29 cellular contexts compared by ENCODE assay signal in the genomic region with DNA sequence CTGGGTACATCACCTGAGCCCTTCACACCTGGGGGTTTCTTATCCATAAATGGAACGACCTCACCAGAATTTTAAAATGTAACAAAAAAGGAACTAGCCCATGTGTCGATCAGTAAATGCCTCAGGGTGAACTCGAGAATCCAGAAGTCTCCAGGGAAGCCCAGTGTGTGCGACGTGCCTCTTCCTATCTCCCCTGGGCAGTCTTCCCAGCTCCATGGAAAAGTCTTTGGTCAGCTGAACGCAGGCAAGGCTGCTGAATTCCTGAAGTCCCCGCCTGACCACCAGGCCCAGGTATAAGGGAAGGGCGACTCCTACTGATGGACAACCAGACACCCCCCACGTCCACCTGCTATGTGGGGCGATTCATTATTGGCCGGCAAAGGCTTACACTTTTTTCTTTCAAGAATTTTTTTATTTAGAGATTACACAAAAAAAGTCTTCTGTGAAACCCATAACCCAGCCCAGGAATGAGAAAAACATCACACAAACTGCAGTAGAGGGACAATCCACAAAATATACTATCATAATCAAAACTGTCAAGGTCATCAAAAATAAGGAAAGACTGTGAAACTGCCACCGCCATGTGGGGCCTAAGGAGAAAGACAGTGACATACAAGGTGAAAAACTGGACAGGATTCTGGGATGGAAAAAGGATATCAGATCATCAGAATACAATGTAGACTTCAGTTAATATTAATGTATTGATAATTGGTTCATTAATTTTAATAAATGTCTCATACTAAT.
DNase-seq lines count a peak whose midpoint lies in the region; ATAC-seq, FAIRE-seq and TF ChIP-seq lines count a peak whose summit lies in the region.
"Had no signal": no experiment of that assay in that cellular context is flagged by ENCODE, and none has a peak within 500 bp of the region (broad histone marks: within the 10 kb centered on the region; RNA-seq: fewer than 3 reads in every experiment).

No MANE protein-coding gene starts in this region.

- H3K4me1 ChIP-seq in K562 (replicated peaks in 1 of 2; ENCODE audit: control insufficient read depth in 2 of 2, insufficient read depth in 2 of 2, low read length in 2 of 2): no peaks in the 10 kb centered on the region; a peak in 1 of 5 replicates
- H3K4me1 ChIP-seq in neural progenitor cell: no peaks in the 10 kb centered on the region
- H3K4me1 ChIP-seq: BE2C had no signal

- no peaks in the 10 kb centered on the region for H3K9me3 Mint-ChIP-seq in neural progenitor cell
- H3K9me3 Mint-ChIP-seq: activated T-helper 2 cell treated with anti-CD3 and anti-CD28 coated beads, Interferon-gamma antibody, Interleukin-2, Interleukin-4, amounts not matched to agents 10 μg/mL and 5 μg/mL and 100 μg/mL, durations not matched to agents 14 hours and 24 hours and 36 hours; central memory CD8-positive, alpha-beta T cell had no signal

- TF ChIP-seq POLR2A in K562 (conservative IDR thresholded peaks at IDR 0.05): no peak

- WGBS in K562 (ENCODE audit: insufficient coverage, low coverage, missing lambda C conversion rate): 83% methylated on average over 11 of the region's 12 CpGs

- FAIRE-seq in K562 (lab: Jason Lieb, UNC): no peak
- FAIRE-seq: A204.1, H1 had no signal

- H3K36me3 Mint-ChIP-seq in neural progenitor cell: peaks cover 13% of the 10 kb centered on the region
- H3K36me3 Mint-ChIP-seq: activated naive CD8-positive, alpha-beta T cell had no signal

- no peaks in the 10 kb centered on the region for H3K9me1 ChIP-seq in K562 (ENCODE audit: control insufficient read depth, insufficient read depth, low read length)

- no peaks in the 10 kb centered on the region for H3K27me3 ChIP-seq in K562 (ENCODE audit: control insufficient read depth in 2 of 2, insufficient read depth in 2 of 2, low read length in 2 of 2)
- H3K27me3 ChIP-seq in neural progenitor cell: no peaks in the 10 kb centered on the region
- H3K27me3 ChIP-seq: BE2C, transverse colon had no signal

- H2AFZ ChIP-seq in K562 (ENCODE audit: low read depth, low read length) (no peak overlapping the region), neural progenitor cell (replicated peaks) (no peak overlapping the region)

- H3K27ac Mint-ChIP-seq in neural progenitor cell: peak overlapping the region; percentile 17
- H3K27ac Mint-ChIP-seq: activated naive CD8-positive, alpha-beta T cell; activated T-helper 2 cell treated with anti-CD3 and anti-CD28 coated beads, Interferon-gamma antibody, Interleukin-2, Interleukin-4, amounts not matched to agents 10 μg/mL and 5 μg/mL and 100 μg/mL, durations not matched to agents 14 hours and 24 hours and 36 hours had no signal

- no peak overlapping the region for H3K4me2 ChIP-seq in K562 (ENCODE audit: insufficient read depth, low read length)
- H3K4me2 ChIP-seq in neural progenitor cell: no peak overlapping the region

- H4K20me1 ChIP-seq in K562 (replicated peaks; ENCODE audit: control insufficient read depth, insufficient read depth, low read length) (peaks cover 17% of the 10 kb centered on the region), neural progenitor cell (ENCODE audit: low read depth) (peaks cover 96% of the 10 kb centered on the region)

- H3K27ac ChIP-seq in K562 (ENCODE audit: extremely low read depth, low read depth, low read length) (no peak overlapping the region), neural progenitor cell (no peak overlapping the region)

- H3K4me3 ChIP-seq in K562: no peak overlapping the region
- no peak overlapping the region for H3K4me3 ChIP-seq in neural progenitor cell
- H3K4me3 ChIP-seq: GM12878, transverse colon had no signal

- BruUV-seq in K562 (replicated peaks; lab: Mats Ljungman, UMichigan): no TSS peak

- TF ChIP-seq CTCF in K562 (IDR thresholded peaks at IDR 0.05 in 2 of 3, conservative IDR thresholded peaks at IDR 0.05 in 1 of 3; ENCODE audit: insufficient read depth in 2 of 3, low read depth in 1 of 3, low read length in 3 of 3) (no peak), neural progenitor cell (IDR thresholded peaks at IDR 0.05) (no peak)

- TF ChIP-seq EP300 in K562 (IDR thresholded peaks at IDR 0.05; ENCODE audit: low read length): no peak

- peaks cover 15% of the 10 kb centered on the region; the same call in 1 of the 3 replicates for H3K36me3 ChIP-seq in K562 (ENCODE audit: control insufficient read depth, insufficient read depth, low read length)
- H3K36me3 ChIP-seq in neural progenitor cell: no peaks in the 10 kb centered on the region
- H3K36me3 ChIP-seq: BE2C, transverse colon had no signal

- H3K79me2 ChIP-seq in K562 (ENCODE audit: control insufficient read depth, insufficient read depth, low read length): peaks cover 50% of the 10 kb centered on the region
- peaks cover 100% of the 10 kb centered on the region for H3K79me2 ChIP-seq in neural progenitor cell (ENCODE audit: low read depth)

- no peaks in the 10 kb centered on the region for H3F3A ChIP-seq in neural progenitor cell (ENCODE audit: low read depth)

- no peak overlapping the region for H3K4me3 Mint-ChIP-seq in neural progenitor cell
- H3K4me3 Mint-ChIP-seq: activated naive CD8-positive, alpha-beta T cell; central memory CD8-positive, alpha-beta T cell had no signal

- H3K27me3 Mint-ChIP-seq in neural progenitor cell (ENCODE audit: insufficient read depth, low read depth): no peaks in the 10 kb centered on the region
- H3K27me3 Mint-ChIP-seq: central memory CD8-positive, alpha-beta T cell had no signal

- H3K9me3 ChIP-seq in K562 (replicated peaks; ENCODE audit: control insufficient read depth, insufficient read depth, low read depth, low read length) (no peaks in the 10 kb centered on the region), neural progenitor cell (ENCODE audit: low read depth) (no peaks in the 10 kb centered on the region)
- H3K9me3 ChIP-seq: BE2C, transverse colon had no signal

- in situ Hi-C loops in K562 (cut with MboI): no loop called here

- POLR2A ChIA-PET in K562 (lab: Yijun Ruan, JAX): interaction anchor here (0.6 kb wide), 1 partner anchor 12 kb away, joined by 3 read pairs; no protein-coding TSS in a partner anchor

- no peak for ATAC-seq in left cardiac atrium
- ATAC-seq in K562: no peak
- no peak for ATAC-seq in HG03095 (IDR thresholded peaks at IDR 0.05; ENCODE audit: unreplicated experiment)
- no peak for ATAC-seq in HG03342 (IDR thresholded peaks at IDR 0.05; ENCODE audit: unreplicated experiment)
- ATAC-seq: GM12878 had no signal

- TF ChIP-seq RAD21 in K562 (CRISPR knock-in tag; conservative IDR thresholded peaks at IDR 0.05 in 1 of 2, IDR thresholded peaks at IDR 0.05 in 1 of 2): no peak

- CTCF ChIA-PET in K562 (lab: Yijun Ruan, JAX; ENCODE audit: low intra/inter-chr PET ratio): no interaction called here

- DNase-seq in left cardiac atrium (peak; percentile 16), cardiac septum (ENCODE audit: low spot score) (no peak), K562 (ENCODE audit: extremely low read depth in 1 of 4, low spot score in 3 of 4) (no peak), neural progenitor cell (ENCODE audit: low spot score) (no peak), hepatic stellate cell (ENCODE audit: low spot score) (no peak), NCI-H128 (lab: John Stamatoyannopoulos, UW; ENCODE audit: unreplicated experiment) (no peak)
- DNase-seq: activated CD4-positive, alpha-beta T cell treated with anti-CD3 and anti-CD28 coated beads, Interleukin-2, amount 50 U/mL, for 48 hours; activated CD8-positive, alpha-beta memory T cell treated with anti-CD3 and anti-CD28 coated beads, Interleukin-2, amount 50 U/mL, for 48 hours; BE2C; COR-L47; DMS79; glutamatergic neuron; Kasumi-1; mesendoderm; NCI-H187 treated with DMSO at 0.1 percent for 48 hours; NCI-H2227 treated with DMSO at 0.1 percent for 48 hours; NCI-H774; posterior cingulate gyrus; SHP77 treated with DMSO at 0.1 percent for 48 hours; T1000; transverse colon had no signal

- H3K4me1 Mint-ChIP-seq in neural progenitor cell: peaks cover 20% of the 10 kb centered on the region

- H3K9ac ChIP-seq in K562 (ENCODE audit: insufficient read depth in 1 of 2, low read depth in 2 of 2, low read length in 2 of 2): no peak overlapping the region
- H3K9ac ChIP-seq in neural progenitor cell: no peak overlapping the region

- intact Hi-C loops in left cardiac atrium (cut with DNase I): no loop called here
- intact Hi-C loops in cardiac septum (cut with DNase I): no loop called here
- intact Hi-C loops in K562 (cut with micrococcal nuclease): loop anchor here (5.0 kb wide), 1 partner anchor 90 kb away; no protein-coding TSS in a partner anchor

TF ChIP-seq in K562, 482 proteins besides CTCF, POLR2A, EP300 and RAD21 (continues in another document):
- no peak for TF ChIP-seq PYGO2 (tag; IDR thresholded peaks at IDR 0.05)
- TF ChIP-seq, protein P1, sequence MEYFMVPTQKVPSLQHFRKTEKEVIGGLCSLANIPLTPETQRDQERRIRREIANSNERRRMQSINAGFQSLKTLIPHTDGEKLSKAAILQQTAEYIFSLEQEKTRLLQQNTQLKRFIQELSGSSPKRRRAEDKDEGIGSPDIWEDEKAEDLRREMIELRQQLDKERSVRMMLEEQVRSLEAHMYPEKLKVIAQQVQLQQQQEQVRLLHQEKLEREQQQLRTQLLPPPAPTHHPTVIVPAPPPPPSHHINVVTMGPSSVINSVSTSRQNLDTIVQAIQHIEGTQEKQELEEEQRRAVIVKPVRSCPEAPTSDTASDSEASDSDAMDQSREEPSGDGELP (CRISPR knock-in tag; IDR thresholded peaks at IDR 0.05; ENCODE audit: borderline replicate concordance): no peak
- TF ChIP-seq NR4A1 (CRISPR knock-in tag; IDR thresholded peaks at IDR 0.05): no peak
- TF ChIP-seq NR4A1 (tag; IDR thresholded peaks at IDR 0.05): no peak
- peak; percentile 41 for TF ChIP-seq MAFG (tag; conservative IDR thresholded peaks at IDR 0.05)
- no peak for TF ChIP-seq POLR2G (IDR thresholded peaks at IDR 0.05; ENCODE audit: low read depth, low read length)
